ENCODE assay signal across 14 cellular contexts in the genomic region with DNA sequence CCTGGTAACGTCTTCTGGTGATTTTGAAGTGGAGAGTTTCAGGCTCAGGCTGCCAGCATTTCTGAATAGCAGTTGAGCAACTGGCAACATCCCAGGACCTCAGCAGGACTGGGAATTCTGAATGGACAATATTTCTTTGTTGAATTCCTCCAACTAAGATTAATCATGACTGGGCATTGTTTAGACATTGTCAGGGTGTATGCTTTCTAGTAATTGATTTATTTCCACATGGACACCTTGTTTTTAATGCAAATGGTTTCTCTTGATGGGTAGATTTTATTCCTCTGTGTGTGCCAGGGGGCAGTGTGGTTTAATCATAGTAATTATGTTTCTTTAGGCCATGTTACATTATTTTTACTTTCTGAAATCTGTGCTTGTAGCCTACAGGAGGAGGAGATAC.
DNase-seq lines count a peak whose midpoint lies in the region; ATAC-seq and TF ChIP-seq lines count a peak whose summit lies in the region.
"Had no signal": no experiment of that assay in that cellular context is flagged by ENCODE, and none has a peak within 500 bp of the region (broad histone marks: within the 10 kb centered on the region; RNA-seq: fewer than 3 reads in every experiment).

No MANE protein-coding gene starts in this region.

- no peaks in the 10 kb centered on the region for H3K9me3 Mint-ChIP-seq in GM23338
- H3K9me3 Mint-ChIP-seq in activated CD4-positive, alpha-beta T cell treated with anti-CD3 and anti-CD28 coated beads for 36 hours (ENCODE audit: low read depth), result no peaks in the 10 kb centered on the region

- no peaks in the 10 kb centered on the region for H3K36me3 Mint-ChIP-seq in GM23338 (ENCODE audit: low read depth)
- H3K36me3 Mint-ChIP-seq in activated CD4-positive, alpha-beta T cell treated with anti-CD3 and anti-CD28 coated beads for 36 hours (ENCODE audit: low read depth), result no peaks in the 10 kb centered on the region

- H3K36me3 ChIP-seq in GM23338 (ENCODE audit: insufficient read depth), result no peaks in the 10 kb centered on the region
- no peaks in the 10 kb centered on the region for H3K36me3 ChIP-seq in SK-N-SH (replicated peaks in 1 of 2; ENCODE audit: control insufficient read depth in 1 of 2, insufficient read depth in 2 of 2, low read length in 1 of 2)

- no peak overlapping the region for H3K27ac ChIP-seq in GM23338 (ENCODE audit: low read depth)
- H3K27ac ChIP-seq in SK-N-SH (ENCODE audit: low read depth in 2 of 2, low read length in 1 of 2), result no peak overlapping the region
- H3K27ac ChIP-seq: C4-2B had no signal

- H3K4me3 Mint-ChIP-seq in GM23338, result no peak overlapping the region
- no peak overlapping the region for H3K4me3 Mint-ChIP-seq in activated CD4-positive, alpha-beta T cell treated with anti-CD3 and anti-CD28 coated beads for 36 hours
- H3K4me3 Mint-ChIP-seq: activated CD4-positive, alpha-beta T cell treated with anti-CD3 and anti-CD28 coated beads, Interleukin-2, amount 10 ng/mL, durations not matched to agents 7 days and 5 days; T-helper 1 cell treated with Interleukin-12 subunit alpha and Interleukin-12 subunit beta and Interleukin-4 antibody, amounts not matched to agents 30 μg/mL and 1 μg/mL, for 36 hours had no signal

- DNase-seq in GM23338 (ENCODE audit: low spot score) (no peak), SK-N-SH (no peak), globus pallidus (ENCODE audit: low spot score) (peak; percentile 66), putamen (ENCODE audit: low spot score) (peak; percentile 20), SK-N-DZ (ENCODE audit: low spot score) (no peak), NOMO-1 (lab: John Stamatoyannopoulos, UW; ENCODE audit: unreplicated experiment in 2 of 2) (no peak), NCI-H2107 treated with DMSO at 0.1 percent for 48 hours (lab: John Stamatoyannopoulos, UW; ENCODE audit: unreplicated experiment) (no peak)
- no peak for DNase-seq in activated CD4-positive, alpha-beta T cell treated with anti-CD3 and anti-CD28 coated beads for 36 hours
- DNase-seq: activated CD4-positive, alpha-beta T cell treated with anti-CD3 and anti-CD28 coated beads, Interleukin-2, amount 10 ng/mL, durations not matched to agents 7 days and 5 days; GF-D8; NCI-H2107; stimulated activated naive CD8-positive, alpha-beta T cell treated with anti-CD3 and anti-CD28 coated beads, Interleukin-15, Interleukin-2, amounts not matched to agents 100 U/mL and 50 U/mL, for 24 hours had no signal

- no peak overlapping the region for H3K4me3 ChIP-seq in GM23338
- H3K4me3 ChIP-seq in SK-N-SH (ENCODE audit: low read depth in 2 of 2, low read length in 1 of 2), result no peak overlapping the region

- peaks cover 8% of the 10 kb centered on the region; the same call in 2 of the 3 replicates for H3K4me1 Mint-ChIP-seq in GM23338
- H3K4me1 Mint-ChIP-seq in activated CD4-positive, alpha-beta T cell treated with anti-CD3 and anti-CD28 coated beads for 36 hours, result no peaks in the 10 kb centered on the region
- H3K4me1 Mint-ChIP-seq: activated CD4-positive, alpha-beta T cell treated with anti-CD3 and anti-CD28 coated beads, Interleukin-2, amount 10 ng/mL, durations not matched to agents 7 days and 5 days had no signal

- TF ChIP-seq EP300 in SK-N-SH (IDR thresholded peaks at IDR 0.05; ENCODE audit: borderline replicate concordance in 1 of 2, low read depth in 1 of 2, low read length in 1 of 2), result no peak

- H4K20me1 ChIP-seq in GM23338 (replicated peaks; ENCODE audit: insufficient read depth) (no peaks in the 10 kb centered on the region), SK-N-SH (ENCODE audit: insufficient read depth) (no peaks in the 10 kb centered on the region)

- intact Hi-C loops in activated CD4-positive, alpha-beta T cell treated with anti-CD3 and anti-CD28 coated beads for 36 hours (cut with DNase I, micrococcal nuclease), result no loop called here

- H2AFZ ChIP-seq in GM23338 (no peak overlapping the region), SK-N-SH (ENCODE audit: low read depth) (no peak overlapping the region)

- peak in 1 of 2 experiments; percentile 23; a peak in 1 of 4 replicates for TF ChIP-seq CTCF in GM23338 (conservative IDR thresholded peaks at IDR 0.05; ENCODE audit: low read depth in 2 of 2)
- peak; percentile 33 for TF ChIP-seq CTCF in SK-N-SH (IDR thresholded peaks at IDR 0.05)

- H3K4me1 ChIP-seq in GM23338 (ENCODE audit: insufficient read depth) (no peaks in the 10 kb centered on the region), SK-N-SH (ENCODE audit: control insufficient read depth in 1 of 2, insufficient read depth in 2 of 2, low read depth in 1 of 2, low read length in 1 of 2) (no peaks in the 10 kb centered on the region; a peak in 1 of 4 replicates)

- H3K9me2 ChIP-seq in GM23338 (ENCODE audit: insufficient read depth), result peaks cover 6% of the 10 kb centered on the region; the same call in 1 of the 2 replicates
- H3K9me2 ChIP-seq in SK-N-SH, result no peaks in the 10 kb centered on the region

- H3K4me2 ChIP-seq in GM23338, result no peak overlapping the region
- no peak overlapping the region for H3K4me2 ChIP-seq in SK-N-SH

- no peaks in the 10 kb centered on the region for H3K27me3 ChIP-seq in GM23338 (ENCODE audit: insufficient read depth)
- no peaks in the 10 kb centered on the region for H3K27me3 ChIP-seq in SK-N-SH (ENCODE audit: insufficient read depth)

- H3K27me3 Mint-ChIP-seq in GM23338 (ENCODE audit: insufficient read depth, low read depth, poor library complexity), result no peaks in the 10 kb centered on the region
- no peaks in the 10 kb centered on the region for H3K27me3 Mint-ChIP-seq in activated CD4-positive, alpha-beta T cell treated with anti-CD3 and anti-CD28 coated beads for 36 hours
- H3K27me3 Mint-ChIP-seq: activated CD4-positive, alpha-beta T cell treated with anti-CD3 and anti-CD28 coated beads, Interleukin-2, amount 10 ng/mL, durations not matched to agents 7 days and 5 days had no signal

- 25% methylated on average over 1 of the region's 1 CpG for WGBS in SK-N-SH (ENCODE audit: low lambda C conversion rate)

- no peaks in the 10 kb centered on the region for H3F3A ChIP-seq in GM23338 (replicated peaks; ENCODE audit: low read depth)
- no peaks in the 10 kb centered on the region for H3F3A ChIP-seq in SK-N-SH (replicated peaks; ENCODE audit: insufficient read depth)

- no peak overlapping the region for H3K9ac ChIP-seq in SK-N-SH

- no peak for TF ChIP-seq RAD21 in SK-N-SH (IDR thresholded peaks at IDR 0.05; ENCODE audit: low read length)

- ATAC-seq in GM23338, result no peak
- no peak for ATAC-seq in activated CD4-positive, alpha-beta T cell treated with anti-CD3 and anti-CD28 coated beads for 36 hours
- ATAC-seq: stimulated activated naive CD8-positive, alpha-beta T cell treated with anti-CD3 and anti-CD28 coated beads, Interleukin-15, Interleukin-2, amounts not matched to agents 100 U/mL and 50 U/mL, for 24 hours had no signal

- H3K9me3 ChIP-seq in SK-N-SH, result no peaks in the 10 kb centered on the region

- POLR2A ChIA-PET in SK-N-SH (lab: Yijun Ruan, JAX), result no interaction called here
- POLR2A ChIA-PET in activated CD4-positive, alpha-beta T cell treated with anti-CD3 and anti-CD28 coated beads for 36 hours (lab: Charles Lee), result no interaction called here

- CTCF ChIA-PET in SK-N-SH (lab: Yijun Ruan, JAX), result no interaction called here
- CTCF ChIA-PET in activated CD4-positive, alpha-beta T cell treated with anti-CD3 and anti-CD28 coated beads for 36 hours (lab: Charles Lee), result interaction anchor here (0.8 kb wide), 1 partner anchor 262 kb away, joined by 3 read pairs; no protein-coding TSS in a partner anchor

- H3K79me2 ChIP-seq in GM23338 (replicated peaks; ENCODE audit: insufficient read depth) (no peaks in the 10 kb centered on the region), SK-N-SH (ENCODE audit: insufficient read depth) (no peaks in the 10 kb centered on the region)

- peak overlapping the region; percentile 22; the same call in 1 of the 2 replicates for H3K27ac Mint-ChIP-seq in GM23338
- no peak overlapping the region for H3K27ac Mint-ChIP-seq in activated CD4-positive, alpha-beta T cell treated with anti-CD3 and anti-CD28 coated beads for 36 hours
- H3K27ac Mint-ChIP-seq: activated CD4-positive, alpha-beta T cell treated with anti-CD3 and anti-CD28 coated beads, Interleukin-2, amount 10 ng/mL, durations not matched to agents 7 days and 5 days; T-helper 1 cell treated with Interleukin-12 subunit alpha and Interleukin-12 subunit beta and Interleukin-4 antibody, amounts not matched to agents 30 μg/mL and 1 μg/mL, for 36 hours had no signal

TF ChIP-seq in GM23338, 12 proteins besides CTCF, POLR2A, EP300 and RAD21 (continues in another document):
- TF ChIP-seq ZNF114 (CRISPR knock-in tag; IDR thresholded peaks at IDR 0.05) (no peak), EZH2 (IDR thresholded peaks at IDR 0.05; ENCODE audit: low read depth, unreplicated experiment) (no peak), ZNF331 (CRISPR knock-in tag; IDR thresholded peaks at IDR 0.05; ENCODE audit: low read depth) (no peak), JUNB (IDR thresholded peaks at IDR 0.05; ENCODE audit: unreplicated experiment) (no peak), NANOG (IDR thresholded peaks at IDR 0.05; ENCODE audit: borderline replicate concordance) (no peak)
- TF ChIP-seq, protein P1, sequence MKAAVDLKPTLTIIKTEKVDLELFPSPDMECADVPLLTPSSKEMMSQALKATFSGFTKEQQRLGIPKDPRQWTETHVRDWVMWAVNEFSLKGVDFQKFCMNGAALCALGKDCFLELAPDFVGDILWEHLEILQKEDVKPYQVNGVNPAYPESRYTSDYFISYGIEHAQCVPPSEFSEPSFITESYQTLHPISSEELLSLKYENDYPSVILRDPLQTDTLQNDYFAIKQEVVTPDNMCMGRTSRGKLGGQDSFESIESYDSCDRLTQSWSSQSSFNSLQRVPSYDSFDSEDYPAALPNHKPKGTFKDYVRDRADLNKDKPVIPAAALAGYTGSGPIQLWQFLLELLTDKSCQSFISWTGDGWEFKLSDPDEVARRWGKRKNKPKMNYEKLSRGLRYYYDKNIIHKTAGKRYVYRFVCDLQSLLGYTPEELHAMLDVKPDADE (IDR thresholded peaks at IDR 0.05), result no peak

TF ChIP-seq in SK-N-SH, 30 proteins besides CTCF, POLR2A, EP300 and RAD21 (continues in another document):
- TF ChIP-seq, protein P2, sequence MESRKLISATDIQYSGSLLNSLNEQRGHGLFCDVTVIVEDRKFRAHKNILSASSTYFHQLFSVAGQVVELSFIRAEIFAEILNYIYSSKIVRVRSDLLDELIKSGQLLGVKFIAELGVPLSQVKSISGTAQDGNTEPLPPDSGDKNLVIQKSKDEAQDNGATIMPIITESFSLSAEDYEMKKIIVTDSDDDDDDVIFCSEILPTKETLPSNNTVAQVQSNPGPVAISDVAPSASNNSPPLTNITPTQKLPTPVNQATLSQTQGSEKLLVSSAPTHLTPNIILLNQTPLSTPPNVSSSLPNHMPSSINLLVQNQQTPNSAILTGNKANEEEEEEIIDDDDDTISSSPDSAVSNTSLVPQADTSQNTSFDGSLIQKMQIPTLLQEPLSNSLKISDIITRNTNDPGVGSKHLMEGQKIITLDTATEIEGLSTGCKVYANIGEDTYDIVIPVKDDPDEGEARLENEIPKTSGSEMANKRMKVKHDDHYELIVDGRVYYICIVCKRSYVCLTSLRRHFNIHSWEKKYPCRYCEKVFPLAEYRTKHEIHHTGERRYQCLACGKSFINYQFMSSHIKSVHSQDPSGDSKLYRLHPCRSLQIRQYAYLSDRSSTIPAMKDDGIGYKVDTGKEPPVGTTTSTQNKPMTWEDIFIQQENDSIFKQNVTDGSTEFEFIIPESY (IDR thresholded peaks at IDR 0.05; ENCODE audit: borderline replicate concordance, low read depth), result no peak

Comparison
In these comparisons a context has a peak if more than half of its experiments do, and no peak if none do; other contexts are left out.
1. DNase-seq: peak in globus pallidus (single experiment) and putamen (single experiment); none in GM23338 (single experiment), SK-N-SH (single experiment), SK-N-DZ (single experiment), NOMO-1 (0 of 2), NCI-H2107 treated with DMSO at 0.1 percent for 48 hours (single experiment) and activated CD4-positive, alpha-beta T cell treated with anti-CD3 and anti-CD28 coated beads for 36 hours (single experiment).